Comparison of ENCODE assay signal across 16 cellular contexts in genomic region chr1:162404550-162405160, GRCh38. TPM values are rescaled to one million over a fixed set of nuclear protein-coding genes. Genes with fewer than 3 reads are reported as not detected.
DNase-seq lines count a peak whose midpoint lies in the region; ATAC-seq and TF ChIP-seq lines count a peak whose summit lies in the region.
"Had no signal": no experiment of that assay in that cellular context is flagged by ENCODE, and none has a peak within 500 bp of the region (broad histone marks: within the 10 kb centered on the region; RNA-seq: fewer than 3 reads in every experiment).

No MANE protein-coding gene starts in this region.

- H3F3A ChIP-seq in SK-N-SH (replicated peaks; ENCODE audit: insufficient read depth) (no peaks in the 10 kb centered on the region), smooth muscle cell (ENCODE audit: low read depth) (no peaks in the 10 kb centered on the region)

- POLR2A ChIA-PET in SK-N-SH (lab: Yijun Ruan, JAX): no interaction called here

- TF ChIP-seq RAD21 in SK-N-SH (IDR thresholded peaks at IDR 0.05; ENCODE audit: low read length): no peak

- H3K79me2 ChIP-seq in SK-N-SH (ENCODE audit: insufficient read depth): no peaks in the 10 kb centered on the region
- no peaks in the 10 kb centered on the region for H3K79me2 ChIP-seq in smooth muscle cell (ENCODE audit: low read depth)

- H2AFZ ChIP-seq in SK-N-SH (ENCODE audit: low read depth): no peak overlapping the region
- no peak overlapping the region for H2AFZ ChIP-seq in smooth muscle cell (ENCODE audit: low read depth)

- no peaks in the 10 kb centered on the region for H3K36me3 ChIP-seq in SK-N-SH (replicated peaks in 1 of 2; ENCODE audit: control insufficient read depth in 1 of 2, insufficient read depth in 2 of 2, low read length in 1 of 2)
- H3K36me3 ChIP-seq in smooth muscle cell (ENCODE audit: low read depth): no peaks in the 10 kb centered on the region
- H3K36me3 ChIP-seq: neutrophil, WERI-Rb-1 had no signal

- in situ Hi-C loops in SK-MEL-5 (cut with HindIII; ENCODE audit: low pct_unique_long_range_greater_than_20kb, low sequenced_read_pairs) (no loop called here), GM13976 (cut with MboI; ENCODE audit: low sequenced_read_pairs, unreplicated experiment) (no loop called here)

- H3K4me2 ChIP-seq in SK-N-SH (no peak overlapping the region), smooth muscle cell (peak overlapping the region; percentile 68)

- H3K4me1 ChIP-seq in SK-N-SH (ENCODE audit: control insufficient read depth in 1 of 2, insufficient read depth in 2 of 2, low read depth in 1 of 2, low read length in 1 of 2): no peaks in the 10 kb centered on the region
- no peaks in the 10 kb centered on the region for H3K4me1 ChIP-seq in smooth muscle cell (ENCODE audit: low read depth)
- H3K4me1 ChIP-seq: Caco-2 had no signal

- TF ChIP-seq CTCF in SK-N-SH (IDR thresholded peaks at IDR 0.05) (no peak), fibroblast of the aortic adventitia (IDR thresholded peaks at IDR 0.05; ENCODE audit: insufficient read depth, low read length) (no peak), smooth muscle cell (IDR thresholded peaks at IDR 0.05; ENCODE audit: borderline replicate concordance, insufficient read depth, poor library complexity, severe bottlenecking) (no peak), GM13976 (IDR thresholded peaks at IDR 0.05; ENCODE audit: borderline replicate concordance, control extremely low read depth, extremely low read depth, insufficient read depth, missing control alignments) (no peak)

- H3K9me3 ChIP-seq in SK-N-SH (no peaks in the 10 kb centered on the region), smooth muscle cell (replicated peaks; ENCODE audit: low read depth) (no peaks in the 10 kb centered on the region)
- H3K9me3 ChIP-seq: Caco-2, neutrophil had no signal

- H3K27ac ChIP-seq in SK-N-SH (ENCODE audit: low read depth in 2 of 2, low read length in 1 of 2) (no peak overlapping the region), smooth muscle cell (ENCODE audit: low read depth) (peak overlapping the region; percentile 45)
- H3K27ac ChIP-seq: neutrophil, WERI-Rb-1 had no signal

- CTCF ChIA-PET in SK-N-SH (lab: Yijun Ruan, JAX): interaction anchor here (1.3 kb wide), 1 partner anchor 12 kb away, joined by 3 read pairs; no protein-coding TSS in a partner anchor

- H4K20me1 ChIP-seq in SK-N-SH (ENCODE audit: insufficient read depth) (no peaks in the 10 kb centered on the region), smooth muscle cell (ENCODE audit: low read depth) (no peaks in the 10 kb centered on the region)

- H3K27me3 ChIP-seq in SK-N-SH (ENCODE audit: insufficient read depth) (no peaks in the 10 kb centered on the region), smooth muscle cell (ENCODE audit: low read depth) (no peaks in the 10 kb centered on the region)
- H3K27me3 ChIP-seq: neutrophil had no signal

- H3K9ac ChIP-seq in SK-N-SH: no peak overlapping the region
- H3K9ac ChIP-seq in smooth muscle cell (ENCODE audit: low read depth): no peak overlapping the region

- TF ChIP-seq EP300 in SK-N-SH (IDR thresholded peaks at IDR 0.05; ENCODE audit: borderline replicate concordance in 1 of 2, low read depth in 1 of 2, low read length in 1 of 2): no peak

- no peaks in the 10 kb centered on the region for H3K9me2 ChIP-seq in SK-N-SH

- WGBS in SK-N-SH (ENCODE audit: low lambda C conversion rate): 57% methylated on average over 5 of the region's 5 CpGs
- 56% methylated on average over 5 of the region's 5 CpGs for WGBS in smooth muscle cell (ENCODE audit: low lambda C conversion rate)

- ATAC-seq in SK-N-SH treated with all-trans-retinoic acid at 6 μM for 48 hours (peak; percentile 21; the same call in 1 of the 3 replicates), HG03045 (IDR thresholded peaks at IDR 0.05; ENCODE audit: unreplicated experiment) (no peak)

- no peak for DNase-seq in SK-N-SH
- peak; percentile 32 for DNase-seq in SK-MEL-5 (ENCODE audit: low read depth, low spot score)
- peak; percentile 91 for DNase-seq in fibroblast of the aortic adventitia (ENCODE audit: low read depth)
- no peak for DNase-seq in smooth muscle cell (lab: John Stamatoyannopoulos, UW; ENCODE audit: unreplicated experiment)
- no peak for DNase-seq in GM13976 (ENCODE audit: low spot score)
- DNase-seq in NCI-H446 treated with DMSO at 0.1 percent for 48 hours (lab: John Stamatoyannopoulos, UW): no peak
- DNase-seq: 8988T, Caco-2, small intestine, WERI-Rb-1 had no signal

- no peak overlapping the region for H3K4me3 ChIP-seq in SK-N-SH (ENCODE audit: low read depth in 2 of 2, low read length in 1 of 2)
- no peak overlapping the region for H3K4me3 ChIP-seq in fibroblast of the aortic adventitia (ENCODE audit: low read depth, low read length)
- no peak overlapping the region for H3K4me3 ChIP-seq in smooth muscle cell

TF ChIP-seq in SK-N-SH treated with all-trans-retinoic acid at 6 μM for 48 hours, 23 proteins besides CTCF, POLR2A, EP300 and RAD21 (continues in another document):
- TF ChIP-seq TOX (CRISPR knock-in tag; IDR thresholded peaks at IDR 0.05; ENCODE audit: borderline replicate concordance) (no peak), TCF4 (CRISPR knock-in tag; IDR thresholded peaks at IDR 0.05; ENCODE audit: borderline replicate concordance) (no peak)

TF ChIP-seq in SK-N-SH, 30 proteins besides CTCF, POLR2A, EP300 and RAD21:
- no peak for TF ChIP-seq TCF12 (IDR thresholded peaks at IDR 0.05)
- TF ChIP-seq POLR2AphosphoS5 (IDR thresholded peaks at IDR 0.05; ENCODE audit: low read depth, low read length): no peak
- TF ChIP-seq PBX3 (IDR thresholded peaks at IDR 0.05): no peak
- no peak for TF ChIP-seq JUND (IDR thresholded peaks at IDR 0.05)
- TF ChIP-seq RXRA (IDR thresholded peaks at IDR 0.05; ENCODE audit: borderline replicate concordance, low read depth): no peak
- no peak for TF ChIP-seq NRF1 (IDR thresholded peaks at IDR 0.05; ENCODE audit: low read depth, low read length)
- TF ChIP-seq USF2 (IDR thresholded peaks at IDR 0.05; ENCODE audit: borderline replicate concordance, low read depth, low read length): no peak

RNA-seq across cellular contexts. Expression of gene SH2D1B, which starts 7.3 kb away (rescaled TPM):
- polyA plus RNA-seq in SK-N-SH (2012; rRNA removed) (not detected in 2 replicates), smooth muscle cell (not detected in 2 replicates)
- polyA plus RNA-seq in SK-N-SH (2012; cell fraction: cytosol; rRNA removed): not detected in 2 replicates
- not detected in 2 replicates for polyA plus RNA-seq in SK-N-SH (2012; cell fraction: nucleus; rRNA removed)
- total RNA-seq in SK-MEL-5 (2014; rRNA removed; shearing (Covaris generic)): not detected in 2 replicates
- polyA plus RNA-seq in SK-MEL-5 (2015; cell fraction: cytosol; rRNA removed): not detected in 2 replicates
- polyA plus RNA-seq in SK-MEL-5 (2015; cell fraction: nucleus; rRNA removed): 0.08 TPM in 1 of 2 replicates, not detected in the other
- total RNA-seq in fibroblast of the aortic adventitia (ENCODE audit: low replicate concordance) (under 0.01 TPM in 1 of 2 replicates, not detected in the other), smooth muscle cell (not detected in 2 replicates)
- total RNA-seq: activated CD8-positive, alpha-beta memory T cell treated with anti-CD3 and anti-CD28 coated beads for 36 hours; Caco-2; lower leg skin had no signal

RNA-seq across cellular contexts. Expression of gene C1orf226, which starts 23.1 kb away (rescaled TPM):
- polyA plus RNA-seq in SK-N-SH (2012; rRNA removed): 0.03 and 0.05 TPM in 2 replicates
- 0.08 TPM in 2 replicates for polyA plus RNA-seq in SK-N-SH (2012; cell fraction: cytosol; rRNA removed)
- polyA plus RNA-seq in SK-N-SH (2012; cell fraction: nucleus; rRNA removed): 0.23 and 0.42 TPM in 2 replicates
- total RNA-seq in SK-MEL-5 (2014; rRNA removed; shearing (Covaris generic)): 1.2 and 1.8 TPM in 2 replicates
- polyA plus RNA-seq in SK-MEL-5 (2015; cell fraction: cytosol; rRNA removed): 7.3 and 7.4 TPM in 2 replicates
- polyA plus RNA-seq in SK-MEL-5 (2015; cell fraction: nucleus; rRNA removed): 6.9 and 10.7 TPM in 2 replicates
- total RNA-seq in fibroblast of the aortic adventitia (ENCODE audit: low replicate concordance): 0.09 TPM in 1 of 2 replicates, not detected in the other
- total RNA-seq in smooth muscle cell: 0.18 and 1.2 TPM in 2 replicates
- 0.25 and 0.39 TPM in 2 replicates for polyA plus RNA-seq in smooth muscle cell

RNA-seq across cellular contexts. Expression of gene SPATA46, which starts 28.0 kb away (rescaled TPM):
- polyA plus RNA-seq in SK-N-SH (2012; rRNA removed): not detected in 2 replicates
- polyA plus RNA-seq in SK-N-SH (2012; cell fraction: cytosol; rRNA removed): not detected in 2 replicates
- not detected in 2 replicates for polyA plus RNA-seq in SK-N-SH (2012; cell fraction: nucleus; rRNA removed)
- 0.32 TPM in 1 of 2 replicates, not detected in the other for total RNA-seq in SK-MEL-5 (2014; rRNA removed; shearing (Covaris generic))
- polyA plus RNA-seq in SK-MEL-5 (2015; cell fraction: cytosol; rRNA removed): not detected in 2 replicates
- not detected in 2 replicates for polyA plus RNA-seq in SK-MEL-5 (2015; cell fraction: nucleus; rRNA removed)
- total RNA-seq in fibroblast of the aortic adventitia (ENCODE audit: low replicate concordance): not detected in 2 replicates
- not detected in 2 replicates for total RNA-seq in smooth muscle cell
- polyA plus RNA-seq in smooth muscle cell: not detected in 2 replicates
- total RNA-seq: activated CD8-positive, alpha-beta memory T cell treated with anti-CD3 and anti-CD28 coated beads for 36 hours; Caco-2; lower leg skin; subcutaneous adipose tissue had no signal
- polyA plus RNA-seq: small intestine had no signal

Comparison
In these comparisons a context has a peak if more than half of its experiments do, and no peak if none do; other contexts are left out.
1. DNase-seq: peak in SK-MEL-5 (single experiment) and fibroblast of the aortic adventitia (single experiment); none in SK-N-SH (single experiment), smooth muscle cell (single experiment), GM13976 (single experiment) and NCI-H446 treated with DMSO at 0.1 percent for 48 hours (single experiment).